ENCODE assay signal across 22 cellular contexts in genomic region chr9:113137196-113138168, GRCh38. TPM values are rescaled to one million over a fixed set of nuclear protein-coding genes. Genes with fewer than 3 reads are reported as not detected.
DNase-seq lines count a peak whose midpoint lies in the region; ATAC-seq and TF ChIP-seq lines count a peak whose summit lies in the region.
"Had no signal": no experiment of that assay in that cellular context is flagged by ENCODE, and none has a peak within 500 bp of the region (broad histone marks: within the 10 kb centered on the region; RNA-seq: fewer than 3 reads in every experiment).

No MANE protein-coding gene starts in this region.

- ATAC-seq in gastrocnemius medialis, result peak; percentile 52 to 62

- H3K4me1 Mint-ChIP-seq in CD4-positive, alpha-beta memory T cell, result no peaks in the 10 kb centered on the region
- H3K4me1 Mint-ChIP-seq in progenitor cell of endocrine pancreas (ENCODE audit: low read depth), result no peaks in the 10 kb centered on the region
- H3K4me1 Mint-ChIP-seq: CD14-positive monocyte had no signal

- DNase-seq in NCI-H2196 treated with DMSO at 0.1 percent for 48 hours (lab: John Stamatoyannopoulos, UW; ENCODE audit: unreplicated experiment) (peak; percentile 11), NCI-H2196 (lab: John Stamatoyannopoulos, UW; ENCODE audit: unreplicated experiment) (no peak), gastrocnemius medialis (peak; percentile 16 to 25), KBM-7 (no peak), progenitor cell of endocrine pancreas (ENCODE audit: low spot score, unreplicated experiment) (no peak)
- no peak for DNase-seq in CD4-positive, alpha-beta memory T cell
- DNase-seq: AML-193, COR-L47, Kasumi-1, MM.1S, NCI-H1092 treated with DMSO at 0.1 percent for 48 hours, NCI-H146, NCI-H2029 treated with DMSO at 0.1 percent for 48 hours, NCI-H2171, NCI-H510A, NCI-H748 treated with DMSO at 0.1 percent for 48 hours, OCI-M1, SJCRH30 had no signal

- in situ Hi-C loops in gastrocnemius medialis (cut with MboI; ENCODE audit: low sequenced_read_pairs in 4 of 4), result no loop called here
- in situ Hi-C loops in KBM-7 (cut with MboI; ENCODE audit: low pct_unique_long_range_greater_than_20kb, low sequenced_read_pairs), result no loop called here

- POLR2A ChIA-PET in CD4-positive, alpha-beta memory T cell (lab: Charles Lee; ENCODE audit: partially characterized antibody), result no interaction called here

- H3K27me3 ChIP-seq in liver (ENCODE audit: control insufficient read depth in 4 of 4, insufficient read depth in 4 of 4, low read length in 3 of 4), result no peaks in the 10 kb centered on the region
- H3K27me3 ChIP-seq in gastrocnemius medialis, result no peaks in the 10 kb centered on the region
- no peaks in the 10 kb centered on the region for H3K27me3 ChIP-seq in CD4-positive, alpha-beta memory T cell (ENCODE audit: insufficient read depth, low read length)

- H3K9ac ChIP-seq in liver (ENCODE audit: low read depth in 1 of 2, low read length in 2 of 2), result no peak overlapping the region

- H3K4me3 ChIP-seq in liver (ENCODE audit: low read depth in 1 of 3, low read length in 3 of 3), result no peak overlapping the region
- H3K4me3 ChIP-seq in gastrocnemius medialis, result no peak overlapping the region
- H3K4me3 ChIP-seq in CD4-positive, alpha-beta memory T cell (ENCODE audit: low read length in 2 of 2), result no peak overlapping the region
- H3K4me3 ChIP-seq: SJCRH30 had no signal

- CTCF ChIA-PET in CD4-positive, alpha-beta memory T cell (lab: Charles Lee; ENCODE audit: partially characterized antibody), result interaction anchor here (1.0 to 1.4 kb wide), 2 partner anchors 11 to 25 kb away, joined by 3 to 4 read pairs; no protein-coding TSS in a partner anchor

- intact Hi-C loops in gastrocnemius medialis (cut with DNase I; ENCODE audit: low total_unique reads), result no loop called here
- intact Hi-C loops in CD4-positive, alpha-beta memory T cell (cut with micrococcal nuclease), result no loop called here

- H3K27me3 Mint-ChIP-seq in CD4-positive, alpha-beta memory T cell, result peaks cover 3 to 4% of the 10 kb centered on the region in 2 donors
- peaks cover 27% of the 10 kb centered on the region for H3K27me3 Mint-ChIP-seq in progenitor cell of endocrine pancreas

- no peaks in the 10 kb centered on the region for H3K9me3 ChIP-seq in liver (ENCODE audit: control insufficient read depth in 4 of 4, low read length in 3 of 4)
- no peaks in the 10 kb centered on the region for H3K9me3 ChIP-seq in gastrocnemius medialis
- H3K9me3 ChIP-seq in CD4-positive, alpha-beta memory T cell (ENCODE audit: control insufficient read depth in 1 of 2, low read length in 2 of 2), result no peaks in the 10 kb centered on the region

- TF ChIP-seq CTCF in liver (IDR thresholded peaks at IDR 0.05; ENCODE audit: low read depth, low read length, missing input control) (no peak), gastrocnemius medialis (IDR thresholded peaks at IDR 0.05 in 4 of 5, conservative IDR thresholded peaks at IDR 0.05 in 1 of 5) (no peak), progenitor cell of endocrine pancreas (IDR thresholded peaks at IDR 0.05; ENCODE audit: unreplicated experiment) (no peak)

- TF ChIP-seq RAD21 in liver (IDR thresholded peaks at IDR 0.05), result no peak

- peaks cover 0 to 6% (median 3%) of the 10 kb centered on the region in 4 donors for H3K4me1 ChIP-seq in liver (ENCODE audit: control insufficient read depth in 4 of 4, insufficient read depth in 4 of 4, low read length in 3 of 4)
- H3K4me1 ChIP-seq in gastrocnemius medialis, result no peaks in the 10 kb centered on the region
- no peaks in the 10 kb centered on the region for H3K4me1 ChIP-seq in CD4-positive, alpha-beta memory T cell (ENCODE audit: insufficient read depth, low read length)
- H3K4me1 ChIP-seq: SJCRH30 had no signal

- H3K27ac Mint-ChIP-seq in CD4-positive, alpha-beta memory T cell, result no peak overlapping the region
- H3K27ac Mint-ChIP-seq in progenitor cell of endocrine pancreas, result no peak overlapping the region

- H3K4me3 Mint-ChIP-seq in CD4-positive, alpha-beta memory T cell, result no peak overlapping the region
- H3K4me3 Mint-ChIP-seq in progenitor cell of endocrine pancreas (ENCODE audit: low read depth), result no peak overlapping the region
- H3K4me3 Mint-ChIP-seq: CD14-positive monocyte had no signal

- no peaks in the 10 kb centered on the region for H3K36me3 ChIP-seq in liver (ENCODE audit: control insufficient read depth in 4 of 4, insufficient read depth in 3 of 4, low read depth in 1 of 4, low read length in 3 of 4)
- H3K36me3 ChIP-seq in gastrocnemius medialis, result no peaks in the 10 kb centered on the region
- no peaks in the 10 kb centered on the region for H3K36me3 ChIP-seq in CD4-positive, alpha-beta memory T cell (ENCODE audit: insufficient read depth, low read length)
- H3K36me3 ChIP-seq: SJCRH30 had no signal

- H3K27ac ChIP-seq in angular gyrus (ENCODE audit: low read depth, low read length) (peak overlapping the region; percentile 97), liver (ENCODE audit: low read depth in 1 of 2, low read length in 2 of 2) (no peak overlapping the region), gastrocnemius medialis (no peak overlapping the region)
- no peak overlapping the region for H3K27ac ChIP-seq in CD4-positive, alpha-beta memory T cell (ENCODE audit: low read depth, low read length)
- H3K27ac ChIP-seq: 22Rv1, SJCRH30 had no signal

- no peak for TF ChIP-seq POLR2A in gastrocnemius medialis (IDR thresholded peaks at IDR 0.05)

- WGBS in liver, result 61% methylated on average over 9 of the region's 9 CpGs

- H3K36me3 Mint-ChIP-seq in CD4-positive, alpha-beta memory T cell, result peaks cover 0 to 4% of the 10 kb centered on the region in 2 donors
- no peaks in the 10 kb centered on the region for H3K36me3 Mint-ChIP-seq in progenitor cell of endocrine pancreas (ENCODE audit: insufficient read depth)
- H3K36me3 Mint-ChIP-seq: CD14-positive monocyte had no signal

- H3K9me3 Mint-ChIP-seq in CD4-positive, alpha-beta memory T cell, result peaks cover 0 to 24% (median 12%) of the 10 kb centered on the region in 8 donors
- H3K9me3 Mint-ChIP-seq in progenitor cell of endocrine pancreas (ENCODE audit: low read depth), result peaks cover 5% of the 10 kb centered on the region

TF ChIP-seq in liver, 16 proteins besides CTCF, POLR2A, EP300 and RAD21:
- TF ChIP-seq HNF4A (conservative IDR thresholded peaks at IDR 0.05), result peak in 1 of 2 donors; percentile 54
- TF ChIP-seq JUND (IDR thresholded peaks at IDR 0.05), result no peak
- peak; percentile 32 for TF ChIP-seq YY1 (IDR thresholded peaks at IDR 0.05)
- peak in 1 of 2 donors; percentile 61 for TF ChIP-seq RXRA (IDR thresholded peaks at IDR 0.05)
- TF ChIP-seq GABPA (IDR thresholded peaks at IDR 0.05 in 1 of 2, conservative IDR thresholded peaks at IDR 0.05 in 1 of 2), result no peak
- peak; percentile 51 for TF ChIP-seq ATF3 (IDR thresholded peaks at IDR 0.05)
TF ChIP-seq in liver: peak in this region for 4.

RNA-seq across cellular contexts. Expression of gene SLC31A2, which starts 13.3 kb away (rescaled TPM):
- total RNA-seq in liver (10 to 100 TPM in 1 of 2 donors, 1 to 10 TPM in 1; 7.2 to 28.5 TPM), gastrocnemius medialis (10 to 100 TPM; 17.5 to 29.6 (median 23.9) TPM), progenitor cell of endocrine pancreas (3.0 and 3.3 TPM in 2 replicates)
- 10 to 100 TPM; 19.0 to 30.6 TPM for polyA plus RNA-seq in liver
- total RNA-seq in CD4-positive, alpha-beta memory T cell, result 1 to 10 TPM; 5.3 to 6.1 TPM
- polyA plus RNA-seq in CD4-positive, alpha-beta memory T cell, result 1 to 10 TPM; 6.9 to 8.7 TPM

Comparison
In these comparisons a context has a peak if more than half of its experiments do, and no peak if none do; other contexts are left out.
1. DNase-seq: peak in NCI-H2196 treated with DMSO at 0.1 percent for 48 hours (single experiment) and gastrocnemius medialis (2 of 2); none in NCI-H2196 (single experiment), KBM-7 (single experiment), CD4-positive, alpha-beta memory T cell (0 of 5) and progenitor cell of endocrine pancreas (single experiment).